ENCODE assay signal across 10 cellular contexts in the genomic region with DNA sequence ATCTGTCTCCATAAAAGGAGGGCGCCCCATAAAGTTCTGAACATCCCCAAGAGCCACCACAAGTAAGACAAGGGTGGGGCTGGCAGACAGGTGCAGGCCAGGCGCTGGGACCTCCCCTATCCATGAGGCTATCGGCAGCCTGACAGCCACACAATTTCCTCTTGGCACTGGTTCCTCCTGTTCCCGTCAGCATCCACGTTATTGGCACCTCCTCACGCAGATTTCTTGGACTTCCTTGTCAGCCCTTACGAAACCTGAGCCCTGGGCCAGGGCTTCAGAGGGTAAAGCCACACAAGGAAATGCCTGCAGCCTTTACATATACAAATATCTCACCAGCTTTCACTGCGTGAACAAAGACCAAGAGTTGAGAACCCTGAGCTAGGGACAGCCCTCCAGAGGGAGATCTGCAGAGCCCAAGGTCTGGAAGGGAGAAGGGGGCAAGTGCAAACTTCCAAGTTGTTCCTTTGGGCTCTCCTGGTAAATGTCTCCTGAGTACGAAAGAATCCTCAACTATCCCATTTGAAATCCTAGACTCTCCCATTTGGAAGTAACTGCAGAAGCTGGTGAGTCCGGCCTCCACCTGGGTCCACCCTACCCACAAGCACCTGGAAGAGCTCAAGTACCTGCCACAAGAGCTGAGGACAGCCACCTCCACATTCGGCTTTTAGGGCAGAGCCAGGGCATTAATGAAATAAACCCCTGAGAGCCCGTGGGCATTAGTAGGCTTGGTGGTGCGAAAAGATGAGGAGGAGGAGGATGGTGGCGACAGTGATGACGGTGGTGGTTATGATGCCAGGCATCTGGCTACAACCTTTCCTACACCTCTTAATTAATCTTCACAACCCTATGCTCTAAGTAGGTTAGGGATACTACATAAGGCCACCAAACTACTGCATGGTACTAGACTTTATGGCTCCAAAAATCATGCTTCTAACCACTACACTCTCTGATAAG. TPM values are rescaled to one million over a fixed set of nuclear protein-coding genes. Genes with fewer than 3 reads are reported as not detected.
DNase-seq lines count a peak whose midpoint lies in the region; ATAC-seq, FAIRE-seq and TF ChIP-seq lines count a peak whose summit lies in the region.
"Had no signal": no experiment of that assay in that cellular context is flagged by ENCODE, and none has a peak within 500 bp of the region (broad histone marks: within the 10 kb centered on the region; RNA-seq: fewer than 3 reads in every experiment).

No MANE protein-coding gene starts in this region.

- H2AK5ac ChIP-seq in neuronal stem cell (ENCODE audit: low read depth, low read length) (peak overlapping the region; percentile 18), mesendoderm (ENCODE audit: low read length) (no peak overlapping the region)

- no peak overlapping the region for H3K4me3 ChIP-seq in PC-9
- no peak overlapping the region for H3K4me3 ChIP-seq in choroid plexus epithelial cell (ENCODE audit: low read depth, low read length)
- H3K4me3 ChIP-seq in neuronal stem cell (ENCODE audit: low read length in 2 of 2) = no peak overlapping the region
- H3K4me3 ChIP-seq in mesendoderm (ENCODE audit: low read length) = no peak overlapping the region

- H3K4me2 ChIP-seq in PC-9 (peak overlapping the region; percentile 57), neuronal stem cell (ENCODE audit: insufficient read depth, low read length, poor library complexity, severe bottlenecking) (no peak overlapping the region), mesendoderm (ENCODE audit: low read length) (no peak overlapping the region)

- no peaks in the 10 kb centered on the region for H4K20me1 ChIP-seq in PC-9 (ENCODE audit: insufficient read depth)

- H3K79me1 ChIP-seq in neuronal stem cell (ENCODE audit: low read depth, low read length) = no peaks in the 10 kb centered on the region
- H3K79me1 ChIP-seq in mesendoderm (ENCODE audit: low read length) = no peaks in the 10 kb centered on the region

- no peak overlapping the region for H2BK12ac ChIP-seq in neuronal stem cell (ENCODE audit: low read length)

- no peaks in the 10 kb centered on the region for H3K36me3 ChIP-seq in PC-9 (ENCODE audit: low read depth)
- H3K36me3 ChIP-seq in neuronal stem cell (replicated peaks in 1 of 2; ENCODE audit: control insufficient read depth in 2 of 2, insufficient read depth in 2 of 2, low read length in 2 of 2) = no peaks in the 10 kb centered on the region
- H3K36me3 ChIP-seq in mesendoderm (ENCODE audit: control insufficient read depth, insufficient read depth, low read length) = no peaks in the 10 kb centered on the region

- TF ChIP-seq CTCF in PC-9 (conservative IDR thresholded peaks at IDR 0.05) (no peak), choroid plexus epithelial cell (conservative IDR thresholded peaks at IDR 0.05; ENCODE audit: low read depth, low read length) (no peak), D721Med (IDR thresholded peaks at IDR 0.05; ENCODE audit: insufficient read depth, missing control alignments) (no peak)

- no peak overlapping the region for H4K5ac ChIP-seq in mesendoderm (ENCODE audit: low read length)

- H2BK5ac ChIP-seq in neuronal stem cell (ENCODE audit: low read length) (no peak overlapping the region), mesendoderm (ENCODE audit: low read length) (no peak overlapping the region)

- H3K79me2 ChIP-seq in PC-9 (ENCODE audit: low read depth) (no peaks in the 10 kb centered on the region), mesendoderm (ENCODE audit: control insufficient read depth, insufficient read depth, low read length) (no peaks in the 10 kb centered on the region)

- H3K9ac ChIP-seq in neuronal stem cell (ENCODE audit: low read depth, low read length, poor library complexity) (no peak overlapping the region), mesendoderm (ENCODE audit: low read length) (no peak overlapping the region)

- H2BK15ac ChIP-seq in neuronal stem cell (ENCODE audit: low read length) = no peak overlapping the region
- H2BK15ac ChIP-seq in mesendoderm (replicated peaks; ENCODE audit: low read depth) = no peak overlapping the region

- peak; percentile 54 to 89 for DNase-seq in PC-9
- DNase-seq in choroid plexus epithelial cell (ENCODE audit: low read depth) = peak; percentile 46
- no peak for DNase-seq in neuronal stem cell (ENCODE audit: low spot score)
- DNase-seq in D721Med (ENCODE audit: insufficient read length, low spot score) = no peak
- DNase-seq in kidney glomerular epithelial cell (lab: John Stamatoyannopoulos, UW) = no peak
- no peak for DNase-seq in mesendoderm

- H3K9me2 ChIP-seq in PC-9 (ENCODE audit: insufficient read depth) = no peaks in the 10 kb centered on the region

- H2AFZ ChIP-seq in PC-9 = no peak overlapping the region
- H2AFZ ChIP-seq in neuronal stem cell (ENCODE audit: low read length) = no peak overlapping the region

- H3K9me3 ChIP-seq in PC-9 (ENCODE audit: insufficient read depth, low read depth) = no peaks in the 10 kb centered on the region
- H3K9me3 ChIP-seq in neuronal stem cell (replicated peaks in 1 of 2; ENCODE audit: control insufficient read depth in 2 of 2, insufficient read depth in 1 of 2, low read depth in 1 of 2, low read length in 2 of 2) = no peaks in the 10 kb centered on the region

- intact Hi-C loops in PC-9 (cut with micrococcal nuclease; ENCODE audit: unreplicated experiment) = no loop called here

- WGBS in neuronal stem cell (ENCODE audit: extremely low coverage in 2 of 2, insufficient read length in 2 of 2, insufficient replicate concordance in 1 of 2), 2 donors = no CpG with 5 or more reads among the region's 15 CpGs
- no CpG with 5 or more reads among the region's 15 CpGs for WGBS in mesendoderm (ENCODE audit: extremely low coverage, insufficient coverage, low lambda C conversion rate)

- no peak overlapping the region for H4K91ac ChIP-seq in neuronal stem cell (ENCODE audit: low read depth, low read length, poor library complexity)

- H3K18ac ChIP-seq in neuronal stem cell (ENCODE audit: low read length) (no peak overlapping the region), mesendoderm (ENCODE audit: low read length) (no peak overlapping the region)

- peak overlapping the region; percentile 50 for H3K27ac ChIP-seq in PC-9
- H3K27ac ChIP-seq in neuronal stem cell (replicated peaks; ENCODE audit: low read length) = no peak overlapping the region
- no peak overlapping the region for H3K27ac ChIP-seq in mesendoderm (ENCODE audit: low read depth, low read length)

- peak; percentile 25 for ATAC-seq in GM18498 (IDR thresholded peaks at IDR 0.05; ENCODE audit: unreplicated experiment)
- ATAC-seq in HG02678 (IDR thresholded peaks at IDR 0.05; ENCODE audit: unreplicated experiment) = peak; percentile 18
- ATAC-seq: Panc1 had no signal

- H3K4me1 ChIP-seq in PC-9 (replicated peaks; ENCODE audit: insufficient read depth) (peaks cover 33% of the 10 kb centered on the region), neuronal stem cell (ENCODE audit: control insufficient read depth in 2 of 2, insufficient read depth in 1 of 2, low read depth in 1 of 2, low read length in 2 of 2) (no peaks in the 10 kb centered on the region), mesendoderm (ENCODE audit: control insufficient read depth, low read depth, low read length) (peaks cover 2% of the 10 kb centered on the region)

- H3K27me3 ChIP-seq in PC-9 (ENCODE audit: insufficient read depth, low read depth) (no peaks in the 10 kb centered on the region), neuronal stem cell (ENCODE audit: control insufficient read depth in 3 of 3, insufficient read depth in 3 of 3, low read depth in 1 of 3, low read length in 3 of 3) (peaks cover 0 to 8% (median 0%) of the 10 kb centered on the region in 3 experiments), mesendoderm (ENCODE audit: insufficient read depth, low read length, poor library complexity) (no peaks in the 10 kb centered on the region)

- BruUV-seq in PC-9 (replicated peaks; lab: Mats Ljungman, UMichigan) = no TSS peak

- no peak overlapping the region for H3K56ac ChIP-seq in mesendoderm (ENCODE audit: low read length)

- CTCF ChIA-PET in PC-9 (lab: Charles Lee) = no interaction called here

- H3K23ac ChIP-seq in neuronal stem cell (ENCODE audit: low read depth, low read length, poor library complexity) = no peak overlapping the region
- no peak overlapping the region for H3K23ac ChIP-seq in mesendoderm (ENCODE audit: low read length)

- no peak overlapping the region for H2BK120ac ChIP-seq in neuronal stem cell (ENCODE audit: low read depth, low read length)
- H2BK120ac ChIP-seq in mesendoderm (ENCODE audit: low read depth, low read length) = no peak overlapping the region

- H4K8ac ChIP-seq in neuronal stem cell (ENCODE audit: low read depth, low read length) = no peak overlapping the region
- no peak overlapping the region for H4K8ac ChIP-seq in mesendoderm (ENCODE audit: low read depth, low read length)

- no peak for FAIRE-seq in D721Med (lab: Jason Lieb, UNC)

- H3K14ac ChIP-seq in neuronal stem cell (ENCODE audit: low read length) = no peak overlapping the region

- peaks cover 11% of the 10 kb centered on the region; the same call in 1 of the 2 replicates for H3F3A ChIP-seq in PC-9 (ENCODE audit: insufficient read depth, low read depth)

- POLR2A ChIA-PET in PC-9 (lab: Charles Lee; ENCODE audit: unreplicated experiment) = no interaction called here

- H3K4ac ChIP-seq in neuronal stem cell (ENCODE audit: low read length) = no peak overlapping the region
- H3K4ac ChIP-seq in mesendoderm (ENCODE audit: low read depth, low read length) = no peak overlapping the region

RNA-seq across cellular contexts. Expression of gene TC2N, which starts 5.5 kb away (rescaled TPM):
- 5.1 and 7.7 TPM in 2 replicates for total RNA-seq in PC-9 (2021)
- polyA plus RNA-seq in neuronal stem cell (2013, experiment 1 of 2) = 0.81 TPM
- polyA plus RNA-seq in neuronal stem cell (2013, experiment 2 of 2) = 0.82 TPM
- 15.5 TPM for polyA plus RNA-seq in mesendoderm (2013, experiment 1 of 2)
- polyA plus RNA-seq in mesendoderm (2013, experiment 2 of 2) = 16.7 TPM
- total RNA-seq: neural crest cell had no signal

Comparison
In these comparisons a context has a peak if more than half of its experiments do, and no peak if none do; other contexts are left out.
1. DNase-seq: peak in PC-9 (2 of 2) and choroid plexus epithelial cell (single experiment); none in neuronal stem cell (single experiment), D721Med (single experiment), kidney glomerular epithelial cell (single experiment) and mesendoderm (single experiment).